In the genomic region with DNA sequence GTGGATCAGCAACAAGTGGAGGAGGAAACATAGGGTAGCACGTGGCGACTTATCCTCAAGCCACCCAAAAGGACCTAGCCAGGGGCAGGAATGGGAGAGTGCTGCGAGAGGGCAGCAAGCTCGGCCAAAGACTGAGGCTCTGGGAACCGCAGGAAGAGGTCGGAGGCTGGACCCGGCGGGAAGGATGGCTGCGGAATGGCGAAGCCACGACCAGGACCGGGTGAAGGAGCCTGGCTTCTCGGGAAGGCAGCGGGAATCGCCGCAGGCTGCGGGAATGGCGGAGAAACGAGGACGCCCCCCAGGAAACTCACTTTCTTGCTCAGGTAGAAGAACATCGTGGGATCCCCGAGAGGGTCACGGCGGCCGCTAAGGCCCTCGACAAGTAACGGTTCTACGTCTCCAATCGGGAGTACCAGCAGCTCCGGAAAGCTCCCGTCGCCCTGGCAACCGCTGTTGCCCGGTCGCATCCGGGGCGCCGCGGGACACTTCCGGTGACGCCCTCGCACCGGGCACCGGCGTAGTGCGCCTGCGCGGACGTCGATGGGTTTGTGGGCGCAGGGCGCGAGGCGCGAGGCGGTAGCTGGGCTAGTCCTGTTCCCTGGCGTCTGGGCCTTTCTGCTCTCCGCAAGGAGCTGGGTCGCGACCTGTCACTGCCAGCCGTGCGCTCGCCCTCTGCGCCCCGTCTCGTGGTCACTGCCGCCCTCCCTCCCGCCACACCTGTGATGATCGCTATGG, we compare ENCODE assay signal across 8 cellular contexts. TPM values are rescaled to one million over a fixed set of nuclear protein-coding genes. Genes with fewer than 3 reads are reported as not detected.
DNase-seq lines count a peak whose midpoint lies in the region; ATAC-seq and TF ChIP-seq lines count a peak whose summit lies in the region.

A gene (minus strand): TSS at position 425 of the 735 bp plus-strand sequence. CDS start 90 bp downstream, at position 335.

- peaks cover 10% of the 10 kb centered on the region for H3K4me1 ChIP-seq in CD8-positive, alpha-beta T cell (ENCODE audit: insufficient read depth, low read length)
- H3K4me1 ChIP-seq in effector memory CD4-positive, alpha-beta T cell (ENCODE audit: control insufficient read depth, insufficient read depth, low read length, poor library complexity, severe bottlenecking): peaks cover 9% of the 10 kb centered on the region

- H3K4me1 Mint-ChIP-seq in CD8-positive, alpha-beta T cell (ENCODE audit: low read depth): peaks cover 28% of the 10 kb centered on the region

- peak within 1 kb of the TSS; percentile 84 for H3K4me3 ChIP-seq in CD8-positive, alpha-beta T cell (ENCODE audit: low read depth, low read length)
- peak within 1 kb of the TSS; percentile 83 for H3K4me3 ChIP-seq in effector memory CD4-positive, alpha-beta T cell (ENCODE audit: insufficient read depth, low read depth, low read length, poor library complexity, severe bottlenecking)

- H3K27ac Mint-ChIP-seq in CD8-positive, alpha-beta T cell: peak within 1 kb of the TSS; percentile 86

- intact Hi-C loops in CD8-positive, alpha-beta T cell (cut with DNase I, micrococcal nuclease): loop anchor here (1.0 to 5.0 kb wide), 7 partner anchors 61 to 1430 kb away; a partner anchor contains a TSS

- peak within 1 kb of the TSS; percentile 74 for H3K27ac ChIP-seq in CD8-positive, alpha-beta T cell (ENCODE audit: low read depth, low read length)
- H3K27ac ChIP-seq in effector memory CD4-positive, alpha-beta T cell (ENCODE audit: insufficient read depth, low read length, poor library complexity, severe bottlenecking): peak within 1 kb of the TSS; percentile 55

- peaks cover 14% of the 10 kb centered on the region for H3K27me3 Mint-ChIP-seq in CD8-positive, alpha-beta T cell (ENCODE audit: low read depth)

- H3K36me3 ChIP-seq in CD8-positive, alpha-beta T cell (ENCODE audit: insufficient read depth, low read length): no peaks in the 10 kb centered on the region
- no peaks in the 10 kb centered on the region for H3K36me3 ChIP-seq in effector memory CD4-positive, alpha-beta T cell (ENCODE audit: control insufficient read depth, insufficient read depth, low read length)

- H3K9me3 ChIP-seq in CD8-positive, alpha-beta T cell (ENCODE audit: low read length): no peaks in the 10 kb centered on the region
- H3K9me3 ChIP-seq in effector memory CD4-positive, alpha-beta T cell (ENCODE audit: control insufficient read depth, low read length): no peaks in the 10 kb centered on the region

- peaks cover 4% of the 10 kb centered on the region for H3K36me3 Mint-ChIP-seq in CD8-positive, alpha-beta T cell

- TF ChIP-seq CTCF in CD8-positive, alpha-beta T cell (IDR thresholded peaks at IDR 0.05): no peak

- H3K9me3 Mint-ChIP-seq in CD8-positive, alpha-beta T cell: no peaks in the 10 kb centered on the region

- peak; percentile 94 for ATAC-seq in CD8-positive, alpha-beta T cell
- peak; percentile 96 for ATAC-seq in GM19455 (IDR thresholded peaks at IDR 0.05; ENCODE audit: unreplicated experiment)
- ATAC-seq in HG03575 (IDR thresholded peaks at IDR 0.05; ENCODE audit: extremely low read depth, insufficient number of reproducible peaks, low FRiP score, unreplicated experiment): peak; percentile 56

- no peaks in the 10 kb centered on the region for H3K27me3 ChIP-seq in CD8-positive, alpha-beta T cell (ENCODE audit: insufficient read depth, low read length)
- no peaks in the 10 kb centered on the region for H3K27me3 ChIP-seq in effector memory CD4-positive, alpha-beta T cell (replicated peaks; ENCODE audit: control insufficient read depth, insufficient read depth, low read length, poor library complexity, severe bottlenecking)

- POLR2A ChIA-PET in CD8-positive, alpha-beta T cell (lab: Charles Lee): interaction anchor here (0.6 to 1.2 kb wide), 4 partner anchors 62 to 661 kb away, joined by 3 read pairs; a partner anchor contains a TSS

- CTCF ChIA-PET in CD8-positive, alpha-beta T cell (lab: Charles Lee): no interaction called here

- DNase-seq in CD8-positive, alpha-beta T cell: peak; percentile 80 to 96 (median 90)
- DNase-seq in NCI-H82 treated with DMSO at 0.1 percent for 48 hours (lab: John Stamatoyannopoulos, UW; ENCODE audit: unreplicated experiment) (peak; percentile 38), medulla oblongata (ENCODE audit: extremely low spot score) (peak; percentile 91)
- DNase-seq in activated CD8-positive, alpha-beta memory T cell treated with anti-CD3 and anti-CD28 coated beads for 1 hour (ENCODE audit: extremely low read depth in 1 of 2, low read depth in 1 of 2): peak; percentile 64 to 90
- peak; percentile 77 to 86 (median 85) for DNase-seq in effector memory CD4-positive, alpha-beta T cell
- peak; percentile 82 to 87 (median 87) for DNase-seq in stimulated activated CD4-positive, alpha-beta T cell treated with anti-CD3 and anti-CD28 coated beads, TNF-alpha, amount 100 ng/mL, for 48 hours (ENCODE audit: low read depth in 3 of 3)

- peak within 1 kb of the TSS; percentile 90 for H3K4me3 Mint-ChIP-seq in CD8-positive, alpha-beta T cell

RNA-seq across cellular contexts. Expression of the gene that starts here (rescaled TPM):
- 1 to 10 TPM; 2.4 to 2.9 TPM for total RNA-seq in CD8-positive, alpha-beta T cell

Comparison
In these comparisons a context has a peak if more than half of its experiments do, and no peak if none do; other contexts are left out.
1. Peak in every context shown above with its lines: DNase-seq, ATAC-seq, H3K4me3 ChIP-seq and H3K27ac ChIP-seq.
2. DNase-seq: peak in every context shown above with its lines; median percentile 91 in medulla oblongata; 90 in CD8-positive, alpha-beta T cell; 87 in stimulated activated CD4-positive, alpha-beta T cell treated with anti-CD3 and anti-CD28 coated beads, TNF-alpha, amount 100 ng/mL, for 48 hours; 85 in effector memory CD4-positive, alpha-beta T cell; 77 in activated CD8-positive, alpha-beta memory T cell treated with anti-CD3 and anti-CD28 coated beads for 1 hour; 38 in NCI-H82 treated with DMSO at 0.1 percent for 48 hours.